ENCODE assay signal across 1 cellular context in the genomic region with DNA sequence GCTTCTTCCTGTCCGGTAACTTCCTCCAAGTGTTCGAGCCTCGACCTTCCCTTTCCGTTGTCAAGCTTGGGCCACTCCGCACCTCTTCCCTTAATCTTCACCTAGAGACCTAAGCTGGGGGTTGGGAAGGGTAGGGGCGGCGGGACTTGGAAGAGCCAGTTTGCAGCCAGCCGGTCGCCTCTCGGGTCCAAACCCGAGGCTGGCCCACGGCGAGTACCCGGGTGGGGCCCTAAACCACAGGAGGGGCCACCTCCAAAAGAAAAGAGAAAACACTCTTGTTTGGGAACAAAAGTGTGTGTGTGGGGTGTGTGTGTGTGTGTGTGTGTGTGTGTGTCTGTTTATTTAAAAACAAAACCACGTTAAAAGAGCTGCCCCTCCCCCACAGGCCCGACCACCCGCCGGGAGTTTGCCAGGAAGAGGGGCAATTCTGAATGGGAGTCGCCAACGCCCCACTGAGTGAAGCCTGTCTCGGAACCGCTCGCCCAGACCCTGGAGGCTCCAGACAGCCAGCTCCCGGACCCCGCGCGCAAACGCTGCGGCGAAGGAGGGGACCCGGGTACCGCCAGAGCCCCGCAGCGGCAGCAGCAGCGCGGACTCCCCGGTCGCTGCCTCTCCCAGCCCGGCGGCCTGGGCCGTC.
TF ChIP-seq lines count a peak whose summit lies in the region.

No MANE protein-coding gene starts in this region.

TF ChIP-seq in HepG2, 621 proteins besides CTCF, POLR2A, EP300 and RAD21 (continued from another document and continues in another):
- TF ChIP-seq SETDB1 (CRISPR knock-in tag; IDR thresholded peaks at IDR 0.05; ENCODE audit: borderline replicate concordance) (no peak), ZNF10 (CRISPR knock-in tag; IDR thresholded peaks at IDR 0.05; ENCODE audit: borderline replicate concordance, low read depth) (no peak), MATR3 (CRISPR knock-in tag; IDR thresholded peaks at IDR 0.05) (no peak), ZKSCAN1 (IDR thresholded peaks at IDR 0.05; ENCODE audit: low read length) (no peak), ZNF619 (CRISPR knock-in tag; IDR thresholded peaks at IDR 0.05) (0 out of 2 replicates have a peak, but pooled peaks have one; percentile 49), KLF11 (CRISPR knock-in tag; IDR thresholded peaks at IDR 0.05) (no peak), ZEB1 (IDR thresholded peaks at IDR 0.05; ENCODE audit: insufficient replicate concordance, low read depth) (no peak), ZBTB7B (CRISPR knock-in tag; IDR thresholded peaks at IDR 0.05) (peak; percentile 86), ZNF766 (CRISPR knock-in tag; IDR thresholded peaks at IDR 0.05; ENCODE audit: borderline replicate concordance) (no peak), RBM22 (optimal IDR thresholded peaks at IDR 0.05; ENCODE audit: low read length) (peak; percentile 31), ADNP (CRISPR knock-in tag; IDR thresholded peaks at IDR 0.05) (no peak), TAF1 (CRISPR knock-in tag; IDR thresholded peaks at IDR 0.05) (no peak), PCBP1 (IDR thresholded peaks at IDR 0.05; ENCODE audit: borderline replicate concordance, low read depth, low read length) (0 out of 2 replicates have a peak, but pooled peaks have one; percentile 41), ZIK1 (CRISPR knock-in tag; IDR thresholded peaks at IDR 0.05; ENCODE audit: borderline replicate concordance, low read depth) (no peak), CCDC6 (CRISPR knock-in tag; IDR thresholded peaks at IDR 0.05) (no peak), MTA1 (CRISPR knock-in tag; IDR thresholded peaks at IDR 0.05; ENCODE audit: borderline replicate concordance) (peak; percentile 70; the same call in 1 of the 2 replicates), HIVEP1 (CRISPR knock-in tag; IDR thresholded peaks at IDR 0.05) (peak; percentile 53; the same call in 1 of the 2 replicates), ZNF589 (CRISPR knock-in tag; conservative IDR thresholded peaks at IDR 0.05) (no peak), BRCA1 (CRISPR knock-in tag; IDR thresholded peaks at IDR 0.05) (no peak), CBFB (CRISPR knock-in tag; IDR thresholded peaks at IDR 0.05) (no peak), CEBPG (CRISPR knock-in tag; IDR thresholded peaks at IDR 0.05) (no peak)
- TF ChIP-seq, protein P1, sequence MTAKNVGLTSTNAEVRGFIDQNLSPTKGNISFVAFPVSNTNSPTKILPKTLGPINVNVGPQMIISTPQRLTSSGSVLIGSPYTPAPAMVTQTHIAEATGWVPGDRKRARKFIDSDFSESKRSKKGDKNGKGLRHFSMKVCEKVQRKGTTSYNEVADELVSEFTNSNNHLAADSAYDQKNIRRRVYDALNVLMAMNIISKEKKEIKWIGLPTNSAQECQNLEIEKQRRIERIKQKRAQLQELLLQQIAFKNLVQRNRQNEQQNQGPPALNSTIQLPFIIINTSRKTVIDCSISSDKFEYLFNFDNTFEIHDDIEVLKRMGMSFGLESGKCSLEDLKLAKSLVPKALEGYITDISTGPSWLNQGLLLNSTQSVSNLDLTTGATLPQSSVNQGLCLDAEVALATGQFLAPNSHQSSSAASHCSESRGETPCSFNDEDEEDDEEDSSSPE (CRISPR knock-in tag; IDR thresholded peaks at IDR 0.05) = no peak
- TF ChIP-seq, protein P2, sequence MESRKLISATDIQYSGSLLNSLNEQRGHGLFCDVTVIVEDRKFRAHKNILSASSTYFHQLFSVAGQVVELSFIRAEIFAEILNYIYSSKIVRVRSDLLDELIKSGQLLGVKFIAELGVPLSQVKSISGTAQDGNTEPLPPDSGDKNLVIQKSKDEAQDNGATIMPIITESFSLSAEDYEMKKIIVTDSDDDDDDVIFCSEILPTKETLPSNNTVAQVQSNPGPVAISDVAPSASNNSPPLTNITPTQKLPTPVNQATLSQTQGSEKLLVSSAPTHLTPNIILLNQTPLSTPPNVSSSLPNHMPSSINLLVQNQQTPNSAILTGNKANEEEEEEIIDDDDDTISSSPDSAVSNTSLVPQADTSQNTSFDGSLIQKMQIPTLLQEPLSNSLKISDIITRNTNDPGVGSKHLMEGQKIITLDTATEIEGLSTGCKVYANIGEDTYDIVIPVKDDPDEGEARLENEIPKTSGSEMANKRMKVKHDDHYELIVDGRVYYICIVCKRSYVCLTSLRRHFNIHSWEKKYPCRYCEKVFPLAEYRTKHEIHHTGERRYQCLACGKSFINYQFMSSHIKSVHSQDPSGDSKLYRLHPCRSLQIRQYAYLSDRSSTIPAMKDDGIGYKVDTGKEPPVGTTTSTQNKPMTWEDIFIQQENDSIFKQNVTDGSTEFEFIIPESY (CRISPR knock-in tag; IDR thresholded peaks at IDR 0.05) = no peak
- TF ChIP-seq, protein P3, sequence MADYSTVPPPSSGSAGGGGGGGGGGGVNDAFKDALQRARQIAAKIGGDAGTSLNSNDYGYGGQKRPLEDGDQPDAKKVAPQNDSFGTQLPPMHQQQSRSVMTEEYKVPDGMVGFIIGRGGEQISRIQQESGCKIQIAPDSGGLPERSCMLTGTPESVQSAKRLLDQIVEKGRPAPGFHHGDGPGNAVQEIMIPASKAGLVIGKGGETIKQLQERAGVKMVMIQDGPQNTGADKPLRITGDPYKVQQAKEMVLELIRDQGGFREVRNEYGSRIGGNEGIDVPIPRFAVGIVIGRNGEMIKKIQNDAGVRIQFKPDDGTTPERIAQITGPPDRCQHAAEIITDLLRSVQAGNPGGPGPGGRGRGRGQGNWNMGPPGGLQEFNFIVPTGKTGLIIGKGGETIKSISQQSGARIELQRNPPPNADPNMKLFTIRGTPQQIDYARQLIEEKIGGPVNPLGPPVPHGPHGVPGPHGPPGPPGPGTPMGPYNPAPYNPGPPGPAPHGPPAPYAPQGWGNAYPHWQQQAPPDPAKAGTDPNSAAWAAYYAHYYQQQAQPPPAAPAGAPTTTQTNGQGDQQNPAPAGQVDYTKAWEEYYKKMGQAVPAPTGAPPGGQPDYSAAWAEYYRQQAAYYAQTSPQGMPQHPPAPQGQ (CRISPR knock-in tag; IDR thresholded peaks at IDR 0.05; ENCODE audit: borderline replicate concordance) = no peak
- TF ChIP-seq, protein P4, sequence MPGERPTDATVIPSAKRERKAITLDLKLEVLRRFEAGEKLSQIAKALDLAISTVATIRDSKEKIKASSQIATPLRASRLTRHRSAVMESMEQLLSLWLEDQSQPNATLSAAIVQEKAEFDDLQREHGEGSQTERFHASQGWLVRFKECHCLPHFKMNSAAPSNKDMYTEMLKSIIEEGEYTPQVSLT (CRISPR knock-in tag; IDR thresholded peaks at IDR 0.05; ENCODE audit: borderline replicate concordance, low read depth) = 0 out of 2 replicates have a peak, but pooled peaks have one; percentile 67
- TF ChIP-seq, protein P5, sequence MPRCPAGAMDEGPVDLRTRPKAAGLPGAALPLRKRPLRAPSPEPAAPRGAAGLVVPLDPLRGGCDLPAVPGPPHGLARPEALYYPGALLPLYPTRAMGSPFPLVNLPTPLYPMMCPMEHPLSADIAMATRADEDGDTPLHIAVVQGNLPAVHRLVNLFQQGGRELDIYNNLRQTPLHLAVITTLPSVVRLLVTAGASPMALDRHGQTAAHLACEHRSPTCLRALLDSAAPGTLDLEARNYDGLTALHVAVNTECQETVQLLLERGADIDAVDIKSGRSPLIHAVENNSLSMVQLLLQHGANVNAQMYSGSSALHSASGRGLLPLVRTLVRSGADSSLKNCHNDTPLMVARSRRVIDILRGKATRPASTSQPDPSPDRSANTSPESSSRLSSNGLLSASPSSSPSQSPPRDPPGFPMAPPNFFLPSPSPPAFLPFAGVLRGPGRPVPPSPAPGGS (CRISPR knock-in tag; IDR thresholded peaks at IDR 0.05) = no peak
- TF ChIP-seq, protein P6, sequence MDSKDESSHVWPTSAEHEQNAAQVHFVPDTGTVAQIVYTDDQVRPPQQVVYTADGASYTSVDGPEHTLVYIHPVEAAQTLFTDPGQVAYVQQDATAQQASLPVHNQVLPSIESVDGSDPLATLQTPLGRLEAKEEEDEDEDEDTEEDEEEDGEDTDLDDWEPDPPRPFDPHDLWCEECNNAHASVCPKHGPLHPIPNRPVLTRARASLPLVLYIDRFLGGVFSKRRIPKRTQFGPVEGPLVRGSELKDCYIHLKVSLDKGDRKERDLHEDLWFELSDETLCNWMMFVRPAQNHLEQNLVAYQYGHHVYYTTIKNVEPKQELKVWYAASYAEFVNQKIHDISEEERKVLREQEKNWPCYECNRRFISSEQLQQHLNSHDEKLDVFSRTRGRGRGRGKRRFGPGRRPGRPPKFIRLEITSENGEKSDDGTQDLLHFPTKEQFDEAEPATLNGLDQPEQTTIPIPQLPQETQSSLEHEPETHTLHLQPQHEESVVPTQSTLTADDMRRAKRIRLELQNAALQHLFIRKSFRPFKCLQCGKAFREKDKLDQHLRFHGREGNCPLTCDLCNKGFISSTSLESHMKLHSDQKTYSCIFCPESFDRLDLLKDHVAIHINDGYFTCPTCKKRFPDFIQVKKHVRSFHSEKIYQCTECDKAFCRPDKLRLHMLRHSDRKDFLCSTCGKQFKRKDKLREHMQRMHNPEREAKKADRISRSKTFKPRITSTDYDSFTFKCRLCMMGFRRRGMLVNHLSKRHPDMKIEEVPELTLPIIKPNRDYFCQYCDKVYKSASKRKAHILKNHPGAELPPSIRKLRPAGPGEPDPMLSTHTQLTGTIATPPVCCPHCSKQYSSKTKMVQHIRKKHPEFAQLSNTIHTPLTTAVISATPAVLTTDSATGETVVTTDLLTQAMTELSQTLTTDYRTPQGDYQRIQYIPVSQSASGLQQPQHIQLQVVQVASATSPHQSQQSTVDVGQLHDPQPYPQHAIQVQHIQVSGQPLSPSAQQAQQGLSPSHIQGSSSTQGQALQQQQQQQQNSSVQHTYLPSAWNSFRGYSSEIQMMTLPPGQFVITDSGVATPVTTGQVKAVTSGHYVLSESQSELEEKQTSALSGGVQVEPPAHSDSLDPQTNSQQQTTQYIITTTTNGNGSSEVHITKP (CRISPR knock-in tag; IDR thresholded peaks at IDR 0.05; ENCODE audit: low read depth) = no peak
- TF ChIP-seq, protein P7, sequence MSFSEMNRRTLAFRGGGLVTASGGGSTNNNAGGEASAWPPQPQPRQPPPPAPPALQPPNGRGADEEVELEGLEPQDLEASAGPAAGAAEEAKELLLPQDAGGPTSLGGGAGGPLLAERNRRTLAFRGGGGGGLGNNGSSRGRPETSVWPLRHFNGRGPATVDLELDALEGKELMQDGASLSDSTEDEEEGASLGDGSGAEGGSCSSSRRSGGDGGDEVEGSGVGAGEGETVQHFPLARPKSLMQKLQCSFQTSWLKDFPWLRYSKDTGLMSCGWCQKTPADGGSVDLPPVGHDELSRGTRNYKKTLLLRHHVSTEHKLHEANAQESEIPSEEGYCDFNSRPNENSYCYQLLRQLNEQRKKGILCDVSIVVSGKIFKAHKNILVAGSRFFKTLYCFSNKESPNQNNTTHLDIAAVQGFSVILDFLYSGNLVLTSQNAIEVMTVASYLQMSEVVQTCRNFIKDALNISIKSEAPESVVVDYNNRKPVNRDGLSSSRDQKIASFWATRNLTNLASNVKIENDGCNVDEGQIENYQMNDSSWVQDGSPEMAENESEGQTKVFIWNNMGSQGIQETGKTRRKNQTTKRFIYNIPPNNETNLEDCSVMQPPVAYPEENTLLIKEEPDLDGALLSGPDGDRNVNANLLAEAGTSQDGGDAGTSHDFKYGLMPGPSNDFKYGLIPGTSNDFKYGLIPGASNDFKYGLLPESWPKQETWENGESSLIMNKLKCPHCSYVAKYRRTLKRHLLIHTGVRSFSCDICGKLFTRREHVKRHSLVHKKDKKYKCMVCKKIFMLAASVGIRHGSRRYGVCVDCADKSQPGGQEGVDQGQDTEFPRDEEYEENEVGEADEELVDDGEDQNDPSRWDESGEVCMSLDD (CRISPR knock-in tag; IDR thresholded peaks at IDR 0.05; ENCODE audit: borderline replicate concordance) = peak; percentile 16; the same call in 1 of the 2 replicates
- TF ChIP-seq, protein P8, sequence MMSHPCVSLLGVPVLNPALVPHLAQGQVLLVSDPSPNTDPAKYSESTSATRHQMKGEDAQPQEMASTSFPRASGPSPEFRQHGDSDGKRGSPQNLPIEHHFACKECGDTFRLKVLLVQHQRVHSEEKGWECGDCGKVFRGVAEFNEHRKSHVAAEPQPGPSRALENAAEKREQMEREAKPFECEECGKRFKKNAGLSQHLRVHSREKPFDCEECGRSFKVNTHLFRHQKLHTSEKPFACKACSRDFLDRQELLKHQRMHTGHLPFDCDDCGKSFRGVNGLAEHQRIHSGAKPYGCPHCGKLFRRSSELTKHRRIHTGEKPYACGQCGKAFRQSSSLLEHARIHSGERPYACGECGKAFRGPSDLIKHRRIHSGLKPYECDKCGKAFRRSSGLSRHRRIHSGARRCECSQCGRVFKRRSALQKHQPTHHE (CRISPR knock-in tag; IDR thresholded peaks at IDR 0.05; ENCODE audit: borderline replicate concordance) = no peak
- TF ChIP-seq, protein P9, sequence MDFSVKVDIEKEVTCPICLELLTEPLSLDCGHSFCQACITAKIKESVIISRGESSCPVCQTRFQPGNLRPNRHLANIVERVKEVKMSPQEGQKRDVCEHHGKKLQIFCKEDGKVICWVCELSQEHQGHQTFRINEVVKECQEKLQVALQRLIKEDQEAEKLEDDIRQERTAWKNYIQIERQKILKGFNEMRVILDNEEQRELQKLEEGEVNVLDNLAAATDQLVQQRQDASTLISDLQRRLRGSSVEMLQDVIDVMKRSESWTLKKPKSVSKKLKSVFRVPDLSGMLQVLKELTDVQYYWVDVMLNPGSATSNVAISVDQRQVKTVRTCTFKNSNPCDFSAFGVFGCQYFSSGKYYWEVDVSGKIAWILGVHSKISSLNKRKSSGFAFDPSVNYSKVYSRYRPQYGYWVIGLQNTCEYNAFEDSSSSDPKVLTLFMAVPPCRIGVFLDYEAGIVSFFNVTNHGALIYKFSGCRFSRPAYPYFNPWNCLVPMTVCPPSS (IDR thresholded peaks at IDR 0.05) = no peak
